Comparison of ENCODE assay signal across 19 cellular contexts in genomic region chr1:205296154-205296553, GRCh38. TPM values are rescaled to one million over a fixed set of nuclear protein-coding genes. Genes with fewer than 3 reads are reported as not detected.
DNase-seq lines count a peak whose midpoint lies in the region; ATAC-seq and TF ChIP-seq lines count a peak whose summit lies in the region.
"Had no signal": no experiment of that assay in that cellular context is flagged by ENCODE, and none has a peak within 500 bp of the region (broad histone marks: within the 10 kb centered on the region; RNA-seq: fewer than 3 reads in every experiment).

No MANE protein-coding gene starts in this region.

- H3K4me3 Mint-ChIP-seq in CD4-positive, alpha-beta memory T cell: peak overlapping the region in 3 of 8 donors; percentile 17 to 44 (median 41)
- H3K4me3 Mint-ChIP-seq in neural progenitor cell: no peak overlapping the region
- H3K4me3 Mint-ChIP-seq: activated CD4-positive, alpha-beta T cell treated with anti-CD3 and anti-CD28 coated beads, Interleukin-2, amount 10 ng/mL, durations not matched to agents 24 days and 14 days had no signal

- no peaks in the 10 kb centered on the region for H3K36me3 ChIP-seq in CD4-positive, alpha-beta memory T cell (ENCODE audit: insufficient read depth, low read length)
- H3K36me3 ChIP-seq in HUES64 (ENCODE audit: insufficient read depth, low read length) (no peaks in the 10 kb centered on the region), esophagus (ENCODE audit: control insufficient read depth in 2 of 2, insufficient read depth in 2 of 2, low read length in 1 of 2) (no peaks in the 10 kb centered on the region), neural progenitor cell (no peaks in the 10 kb centered on the region)
- H3K36me3 ChIP-seq: gastroesophageal sphincter, left lung had no signal

- no peaks in the 10 kb centered on the region for H3K9me3 Mint-ChIP-seq in CD4-positive, alpha-beta memory T cell
- H3K9me3 Mint-ChIP-seq in neural progenitor cell: no peaks in the 10 kb centered on the region
- H3K9me3 Mint-ChIP-seq: activated CD4-positive, alpha-beta T cell treated with anti-CD3 and anti-CD28 coated beads, Interleukin-2, amount 10 ng/mL, durations not matched to agents 24 days and 14 days had no signal

- H4K20me1 ChIP-seq in neural progenitor cell (ENCODE audit: low read depth): no peaks in the 10 kb centered on the region

- no peak overlapping the region for H2AFZ ChIP-seq in neural progenitor cell (replicated peaks)
- H2AFZ ChIP-seq: PC-9 had no signal

- H3K27me3 ChIP-seq in CD4-positive, alpha-beta memory T cell (ENCODE audit: insufficient read depth, low read length): no peaks in the 10 kb centered on the region
- H3K27me3 ChIP-seq in HUES64 (ENCODE audit: insufficient read depth, low read length): no peaks in the 10 kb centered on the region
- no peaks in the 10 kb centered on the region for H3K27me3 ChIP-seq in esophagus (ENCODE audit: control insufficient read depth in 1 of 2, insufficient read depth in 2 of 2, low read length in 2 of 2)
- no peaks in the 10 kb centered on the region for H3K27me3 ChIP-seq in neural progenitor cell
- H3K27me3 ChIP-seq: gastroesophageal sphincter, left lung had no signal

- H3K79me2 ChIP-seq in neural progenitor cell (ENCODE audit: low read depth): peaks cover 21% of the 10 kb centered on the region

- DNase-seq in CD4-positive, alpha-beta memory T cell: no peak
- no peak for DNase-seq in neural progenitor cell (ENCODE audit: low spot score)
- DNase-seq in iPS-NIHi7 (ENCODE audit: extremely low spot score): no peak
- DNase-seq: activated CD4-positive, alpha-beta T cell treated with anti-CD3 and anti-CD28 coated beads, Interleukin-2, amount 10 ng/mL, durations not matched to agents 24 days and 14 days; activated CD8-positive, alpha-beta memory T cell treated with anti-CD3 and anti-CD28 coated beads, Interleukin-2, amount 50 U/mL, for 48 hours; activated naive CD4-positive, alpha-beta T cell; cortex of kidney; HCEC 1CT; Kasumi-1; left lung; NCI-H1417; NCI-H774; PC-9; SK-N-SH had no signal

- peaks cover 63% of the 10 kb centered on the region for H3K4me1 ChIP-seq in CD4-positive, alpha-beta memory T cell (ENCODE audit: insufficient read depth, low read length)
- H3K4me1 ChIP-seq in HUES64 (ENCODE audit: insufficient read depth, low read length) (peaks cover 58% of the 10 kb centered on the region), esophagus (ENCODE audit: control insufficient read depth in 2 of 2, insufficient read depth in 2 of 2, low read length in 1 of 2) (peaks cover 0 to 13% of the 10 kb centered on the region in 2 donors), neural progenitor cell (peaks cover 77% of the 10 kb centered on the region)

- H3K27ac ChIP-seq in CD4-positive, alpha-beta memory T cell (ENCODE audit: low read depth, low read length): no peak overlapping the region
- H3K27ac ChIP-seq in HUES64 (ENCODE audit: low read depth, low read length) (peak overlapping the region; percentile 97), esophagus (ENCODE audit: low read depth in 2 of 2, low read length in 1 of 2) (peak overlapping the region; percentile 9 to 52), neural progenitor cell (peak overlapping the region; percentile 99)
- H3K27ac ChIP-seq: gastroesophageal sphincter, left lung, PC-9 had no signal

- TF ChIP-seq CTCF in neural progenitor cell (IDR thresholded peaks at IDR 0.05): no peak

- H3K27ac Mint-ChIP-seq in CD4-positive, alpha-beta memory T cell: peak overlapping the region; percentile 5 to 89 (median 61)
- H3K27ac Mint-ChIP-seq in neural progenitor cell: peak overlapping the region; percentile 99
- H3K27ac Mint-ChIP-seq: activated CD4-positive, alpha-beta T cell treated with anti-CD3 and anti-CD28 coated beads, Interleukin-2, amount 10 ng/mL, durations not matched to agents 24 days and 14 days had no signal

- H3K4me1 Mint-ChIP-seq in CD4-positive, alpha-beta memory T cell: peaks cover 44 to 88% (median 63%) of the 10 kb centered on the region in 4 donors
- peaks cover 84% of the 10 kb centered on the region for H3K4me1 Mint-ChIP-seq in neural progenitor cell

- ATAC-seq in GM18909 (IDR thresholded peaks at IDR 0.05; ENCODE audit: poor library complexity, unreplicated experiment): no peak
- ATAC-seq in GM18498 (IDR thresholded peaks at IDR 0.05; ENCODE audit: unreplicated experiment): no peak
- ATAC-seq: gastroesophageal sphincter, left lung had no signal

- 87% methylated on average over 2 of the region's 2 CpGs for WGBS in HUES64
- WGBS in esophagus, 2 donors: 52 to 59% methylated on average over 2 of the region's 2 CpGs

- CTCF ChIA-PET in CD4-positive, alpha-beta memory T cell (lab: Charles Lee; ENCODE audit: partially characterized antibody): interaction anchor here (2.9 to 10.6 kb wide), 4 partner anchors 11 to 29 kb away, joined by 12 to 79 read pairs (median 38); partner anchors contain the start of gene NUAK2

- no peak overlapping the region for H3K4me3 ChIP-seq in CD4-positive, alpha-beta memory T cell (ENCODE audit: low read length in 2 of 2)
- H3K4me3 ChIP-seq in HUES64 (ENCODE audit: low read length) (no peak overlapping the region), esophagus (ENCODE audit: low read depth in 1 of 2, low read length in 2 of 2) (no peak overlapping the region), neural progenitor cell (no peak overlapping the region)
- H3K4me3 ChIP-seq: gastroesophageal sphincter, left lung, PC-9 had no signal

- POLR2A ChIA-PET in CD4-positive, alpha-beta memory T cell (lab: Charles Lee; ENCODE audit: partially characterized antibody): interaction anchor here (0.7 to 15.2 kb wide), 6 partner anchors 9 to 29 kb away, joined by 4 to 159 read pairs (median 18); partner anchors contain the start of gene NUAK2

- H3K9me3 ChIP-seq in CD4-positive, alpha-beta memory T cell (ENCODE audit: control insufficient read depth in 1 of 2, low read length in 2 of 2): no peaks in the 10 kb centered on the region
- H3K9me3 ChIP-seq in HUES64 (ENCODE audit: insufficient read depth, low read depth, low read length) (no peaks in the 10 kb centered on the region), esophagus (ENCODE audit: control insufficient read depth in 2 of 2, insufficient read depth in 1 of 2, low read depth in 1 of 2, low read length in 1 of 2) (no peaks in the 10 kb centered on the region), neural progenitor cell (ENCODE audit: low read depth) (no peaks in the 10 kb centered on the region)
- H3K9me3 ChIP-seq: gastroesophageal sphincter, left lung, SK-N-SH had no signal

- intact Hi-C loops in CD4-positive, alpha-beta memory T cell (cut with micrococcal nuclease): loop anchor here (2.0 kb wide), 1 partner anchor 23 kb away; no protein-coding TSS in a partner anchor

- H3K9ac ChIP-seq in HUES64 (ENCODE audit: low read depth, low read length): no peak overlapping the region; the same call in 1 of the 2 replicates
- H3K9ac ChIP-seq in neural progenitor cell: no peak overlapping the region

- H3F3A ChIP-seq in neural progenitor cell (ENCODE audit: low read depth): peaks cover 85% of the 10 kb centered on the region

- H3K36me3 Mint-ChIP-seq in CD4-positive, alpha-beta memory T cell: peaks cover 0 to 3% of the 10 kb centered on the region in 2 donors
- H3K36me3 Mint-ChIP-seq in neural progenitor cell: no peaks in the 10 kb centered on the region

- peak overlapping the region; percentile 69 for H3K4me2 ChIP-seq in neural progenitor cell
- H3K4me2 ChIP-seq: PC-9, SK-N-SH had no signal

- no peaks in the 10 kb centered on the region for H3K27me3 Mint-ChIP-seq in CD4-positive, alpha-beta memory T cell
- H3K27me3 Mint-ChIP-seq in neural progenitor cell (ENCODE audit: insufficient read depth, low read depth): peaks cover 15% of the 10 kb centered on the region

RNA-seq across cellular contexts. Expression of gene NUAK2, which starts 25.4 kb away (rescaled TPM):
- 10 to 100 TPM; 32.5 to 32.8 TPM for total RNA-seq in CD4-positive, alpha-beta memory T cell
- 10 to 100 TPM in 1 of 2 donors, 1 to 10 TPM in 1; 8.5 to 35.7 TPM for polyA plus RNA-seq in CD4-positive, alpha-beta memory T cell
- 7.7 TPM for polyA plus RNA-seq in HUES64 (2013, experiment 1 of 2)
- 8.7 TPM for polyA plus RNA-seq in HUES64 (2013, experiment 2 of 2)
- polyA plus RNA-seq in esophagus: 10 to 100 TPM; 14.7 to 28.3 TPM
- total RNA-seq in neural progenitor cell (ENCODE audit: low replicate concordance): 29.4 and 56.2 TPM in 2 replicates
